26 cellular contexts compared by ENCODE assay signal in the genomic region with DNA sequence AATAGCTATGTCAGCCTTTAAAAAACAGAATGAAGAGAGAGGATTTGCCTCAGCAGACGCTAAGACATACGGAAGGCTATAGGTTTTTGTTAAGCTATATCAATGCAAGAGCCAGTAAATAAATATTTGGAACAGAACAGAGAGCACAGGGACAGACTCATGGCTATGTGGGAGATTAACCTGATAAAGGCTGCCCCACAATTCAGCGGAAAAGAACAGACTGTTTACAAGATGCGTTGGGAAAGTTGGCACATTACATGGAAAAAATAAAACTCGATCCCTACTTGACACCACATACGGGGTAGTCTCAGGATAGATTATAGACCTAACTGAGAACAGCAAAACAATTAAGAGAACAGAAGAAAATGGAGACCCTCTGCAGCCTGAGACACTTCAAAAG. TPM values are rescaled to one million over a fixed set of nuclear protein-coding genes. Genes with fewer than 3 reads are reported as not detected.
DNase-seq lines count a peak whose midpoint lies in the region; ATAC-seq and TF ChIP-seq lines count a peak whose summit lies in the region.
"Had no signal": no experiment of that assay in that cellular context is flagged by ENCODE, and none has a peak within 500 bp of the region (broad histone marks: within the 10 kb centered on the region; RNA-seq: fewer than 3 reads in every experiment).

No MANE protein-coding gene starts in this region.

- peak overlapping the region; percentile 96 for H3K27ac ChIP-seq in left ventricle myocardium inferior (replicated peaks)
- H3K27ac ChIP-seq: C4-2B, GM23248, SK-N-MC had no signal

- peak overlapping the region in 2 of 3 experiments; percentile 29 to 30 for H3K27ac Mint-ChIP-seq in nephron
- H3K27ac Mint-ChIP-seq: H9, HFFc6 had no signal

- intact Hi-C loops in left ventricle myocardium inferior (cut with micrococcal nuclease) (no loop called here), left ventricle myocardium superior (cut with micrococcal nuclease) (no loop called here)

- ATAC-seq in left ventricle myocardium superior (no peak), GM21528 (IDR thresholded peaks at IDR 0.05; ENCODE audit: low FRiP score, unreplicated experiment) (no peak), GM21381 (IDR thresholded peaks at IDR 0.05; ENCODE audit: unreplicated experiment) (no peak)

- no peaks in the 10 kb centered on the region for H3K36me3 Mint-ChIP-seq in nephron (ENCODE audit: low read depth)

- no peaks in the 10 kb centered on the region for H3K9me3 ChIP-seq in left ventricle myocardium inferior (replicated peaks)
- H3K9me3 ChIP-seq: MG63 had no signal

- TF ChIP-seq CTCF in left ventricle myocardium inferior (IDR thresholded peaks at IDR 0.05; ENCODE audit: borderline replicate concordance) (no peak), nephron (IDR thresholded peaks at IDR 0.05; ENCODE audit: unreplicated experiment in 3 of 3) (no peak)

- H3K4me1 ChIP-seq in left ventricle myocardium inferior = peaks cover 97% of the 10 kb centered on the region

- H3K27me3 Mint-ChIP-seq in nephron (ENCODE audit: low read depth) = peaks cover 10% of the 10 kb centered on the region

- no peaks in the 10 kb centered on the region for H3K9me3 Mint-ChIP-seq in nephron
- H3K9me3 Mint-ChIP-seq: CD8-positive, alpha-beta memory T cell; H9; HFFc6 had no signal

- DNase-seq in NCI-H2029 treated with DMSO at 0.1 percent for 48 hours (lab: John Stamatoyannopoulos, UW) (peak; percentile 8), NCI-H2029 (lab: John Stamatoyannopoulos, UW) (no peak), left ventricle myocardium inferior (no peak), left ventricle myocardium superior (no peak)
- DNase-seq: Calu3; CD8-positive, alpha-beta memory T cell; DMS153; GM23248; H9; HFFc6; MG63; NCI-H1048; NCI-H1436 treated with DMSO at 0.1 percent for 48 hours; NCI-H2081 treated with DMSO at 0.1 percent for 48 hours; NCI-H446; NCI-H526; SHP77; SW 1271 had no signal

- no peaks in the 10 kb centered on the region for H3K36me3 ChIP-seq in left ventricle myocardium inferior
- H3K36me3 ChIP-seq: MG63 had no signal

- H3K4me3 ChIP-seq in left ventricle myocardium inferior = peak overlapping the region; percentile 4
- H3K4me3 ChIP-seq: GM23248, MG63, SK-N-MC had no signal

- peaks cover 85% of the 10 kb centered on the region for H3K4me1 Mint-ChIP-seq in nephron

- H3K4me3 Mint-ChIP-seq in nephron = no peak overlapping the region
- H3K4me3 Mint-ChIP-seq: CD8-positive, alpha-beta memory T cell; H9; HFFc6 had no signal

- peaks cover 75% of the 10 kb centered on the region for H3K27me3 ChIP-seq in left ventricle myocardium inferior (ENCODE audit: low read depth)
- H3K27me3 ChIP-seq: MG63 had no signal

RNA-seq across cellular contexts. Expression of gene KCNH2, which starts 10.8 kb away (rescaled TPM):
- total RNA-seq in left ventricle myocardium inferior (94.1 TPM), left ventricle myocardium superior (107 TPM)
- total RNA-seq: GM23248, HFFc6, RPMI7951 had no signal

RNA-seq across cellular contexts. Expression of gene NOS3, which starts 23.5 kb away (rescaled TPM):
- total RNA-seq in left ventricle myocardium inferior (12.6 TPM), left ventricle myocardium superior (10.9 TPM)
- total RNA-seq: LHCN-M2 had no signal

RNA-seq across cellular contexts. Expression of gene ATG9B, which starts 57.0 kb away (rescaled TPM):
- total RNA-seq in left ventricle myocardium inferior (not detected), left ventricle myocardium superior (not detected)
- total RNA-seq: A172, GM23248 had no signal
